ENCODE assay signal across 8 cellular contexts in the genomic region with DNA sequence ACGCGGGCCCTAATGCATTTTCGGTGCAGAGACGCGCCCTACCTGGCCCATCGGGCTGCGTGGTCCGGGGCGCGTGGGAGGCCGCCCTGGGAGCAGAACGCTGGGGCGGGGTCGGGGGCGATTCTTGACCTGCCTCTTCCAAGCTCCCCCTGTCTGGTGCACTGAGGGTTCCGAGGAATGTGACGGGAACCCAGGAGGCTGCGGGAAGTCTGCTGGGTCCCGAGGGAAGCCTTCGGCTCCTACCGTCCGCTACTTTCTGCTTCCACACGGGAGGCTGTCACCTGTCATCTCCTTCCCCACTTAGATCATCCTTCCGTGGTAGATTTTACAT. TPM values are rescaled to one million over a fixed set of nuclear protein-coding genes. Genes with fewer than 3 reads are reported as not detected.
A peak's percentile ranks its signal among the peaks of the same experiment; 100 is the strongest.
DNase-seq lines count a peak whose midpoint lies in the region; TF ChIP-seq lines count a peak whose summit lies in the region.

No MANE protein-coding gene starts in this region.

- peaks cover 33% of the 10 kb centered on the region for H3K79me2 ChIP-seq in hepatocyte

- peak overlapping the region; percentile 94 for H3K4me3 ChIP-seq in HEK293 (ENCODE audit: low read depth, low read length)
- peak overlapping the region; percentile 46 for H3K4me3 ChIP-seq in hepatocyte
- H3K4me3 ChIP-seq in skin epidermis: peak overlapping the region; percentile 65 to 96 (median 87)

- peaks cover 4% of the 10 kb centered on the region; the same call in 1 of the 2 replicates for H3K4me1 ChIP-seq in HEK293 (ENCODE audit: control insufficient read depth, insufficient read depth, low read length)
- peaks cover 10% of the 10 kb centered on the region for H3K4me1 ChIP-seq in hepatocyte (ENCODE audit: insufficient read depth)

- H3K9me3 Mint-ChIP-seq in activated CD4-positive, alpha-beta memory T cell treated with anti-CD3 and anti-CD28 coated beads for 36 hours: no peaks in the 10 kb centered on the region

- POLR2A ChIA-PET in HEK293 (lab: Yijun Ruan, JAX): interaction anchor here (1.0 to 1.4 kb wide), 2 partner anchors 11 to 144 kb away, joined by 3 to 9 read pairs; partner anchors contain the start of gene KPNA3
- POLR2A ChIA-PET in activated CD4-positive, alpha-beta memory T cell treated with anti-CD3 and anti-CD28 coated beads for 36 hours (lab: Charles Lee): interaction anchor here (0.6 to 1.7 kb wide), 5 partner anchors 60 to 352 kb away, joined by 3 to 14 read pairs (median 4); partner anchors contain the start of genes KPNA3, RCBTB1 and TRIM13

- peaks cover 2% of the 10 kb centered on the region for H3K36me3 Mint-ChIP-seq in activated CD4-positive, alpha-beta memory T cell treated with anti-CD3 and anti-CD28 coated beads for 36 hours

- intact Hi-C loops in activated CD4-positive, alpha-beta memory T cell treated with anti-CD3 and anti-CD28 coated beads for 36 hours (cut with micrococcal nuclease): loop anchor here (1.0 to 5.0 kb wide), 9 partner anchors 60 to 1445 kb away; partner anchors contain the start of genes CAB39L, EBPL, SETDB2 and TRIM13

- DNase-seq in Ammon's horn (ENCODE audit: low spot score) (peak; percentile 13), hepatocyte (ENCODE audit: low spot score) (no peak), AG08396 (ENCODE audit: low spot score) (no peak), NCI-H524 treated with DMSO at 0.1 percent for 48 hours (lab: John Stamatoyannopoulos, UW) (no peak), COLO829 (ENCODE audit: low spot score) (no peak)
- no peak for DNase-seq in activated CD4-positive, alpha-beta memory T cell treated with anti-CD3 and anti-CD28 coated beads for 36 hours

- no peak overlapping the region for H3K27ac Mint-ChIP-seq in activated CD4-positive, alpha-beta memory T cell treated with anti-CD3 and anti-CD28 coated beads for 36 hours

- TF ChIP-seq CTCF in HEK293 (tag by site-specific recombination; IDR thresholded peaks at IDR 0.05): no peak
- TF ChIP-seq CTCF in hepatocyte (IDR thresholded peaks at IDR 0.05; ENCODE audit: poor library complexity): no peak

- H3K9me3 ChIP-seq in HEK293 (ENCODE audit: control insufficient read depth, insufficient read depth, low read depth, low read length) (no peaks in the 10 kb centered on the region), hepatocyte (ENCODE audit: low read depth) (no peaks in the 10 kb centered on the region)

- H3K27me3 ChIP-seq in hepatocyte: no peaks in the 10 kb centered on the region

- H3K36me3 ChIP-seq in HEK293 (ENCODE audit: control insufficient read depth in 2 of 2, insufficient read depth in 1 of 2, low read length in 2 of 2) (no peaks in the 10 kb centered on the region), hepatocyte (replicated peaks; ENCODE audit: insufficient read depth, low read depth) (no peaks in the 10 kb centered on the region)

- H4K20me1 ChIP-seq in hepatocyte (ENCODE audit: insufficient read depth, poor library complexity, severe bottlenecking): no peaks in the 10 kb centered on the region

- H2AFZ ChIP-seq in hepatocyte: peak overlapping the region; percentile 71

- H3K4me1 Mint-ChIP-seq in activated CD4-positive, alpha-beta memory T cell treated with anti-CD3 and anti-CD28 coated beads for 36 hours (ENCODE audit: low read depth): peaks cover 12% of the 10 kb centered on the region

- H3K4me3 Mint-ChIP-seq in activated CD4-positive, alpha-beta memory T cell treated with anti-CD3 and anti-CD28 coated beads for 36 hours: peak overlapping the region; percentile 92

- no peaks in the 10 kb centered on the region for H3K27me3 Mint-ChIP-seq in activated CD4-positive, alpha-beta memory T cell treated with anti-CD3 and anti-CD28 coated beads for 36 hours

- no peaks in the 10 kb centered on the region for H3K9me2 ChIP-seq in hepatocyte (replicated peaks; ENCODE audit: insufficient read depth)

- 3% methylated on average over 23 of the region's 24 CpGs for WGBS in hepatocyte (ENCODE audit: low lambda C conversion rate, missing lambda C conversion rate)

- no peak overlapping the region for H3K27ac ChIP-seq in HEK293 (ENCODE audit: extremely low read depth, low read depth, low read length)
- peak overlapping the region; percentile 67 for H3K27ac ChIP-seq in hepatocyte
- peak overlapping the region in 18 of 21 experiments; percentile 22 to 93 (median 86) for H3K27ac ChIP-seq in skin epidermis

- peak overlapping the region; percentile 93 for H3K4me2 ChIP-seq in hepatocyte

- CTCF ChIA-PET in HEK293 (lab: Yijun Ruan, JAX): interaction anchor here (0.8 to 1.4 kb wide), 6 partner anchors 9 to 285 kb away, joined by 3 to 7 read pairs (median 4); partner anchors contain the start of gene TRIM13
- CTCF ChIA-PET in activated CD4-positive, alpha-beta memory T cell treated with anti-CD3 and anti-CD28 coated beads for 36 hours (lab: Charles Lee): interaction anchor here (0.8 to 1.4 kb wide), 11 partner anchors 11 to 1133 kb away, joined by 3 to 12 read pairs (median 4); no protein-coding TSS in a partner anchor

TF ChIP-seq in HEK293, 187 proteins besides CTCF, POLR2A, EP300 and RAD21 (continues in another document):
- no peak for TF ChIP-seq KLF9 (tag by site-specific recombination; IDR thresholded peaks at IDR 0.05; ENCODE audit: low read depth)
- TF ChIP-seq, protein P1, sequence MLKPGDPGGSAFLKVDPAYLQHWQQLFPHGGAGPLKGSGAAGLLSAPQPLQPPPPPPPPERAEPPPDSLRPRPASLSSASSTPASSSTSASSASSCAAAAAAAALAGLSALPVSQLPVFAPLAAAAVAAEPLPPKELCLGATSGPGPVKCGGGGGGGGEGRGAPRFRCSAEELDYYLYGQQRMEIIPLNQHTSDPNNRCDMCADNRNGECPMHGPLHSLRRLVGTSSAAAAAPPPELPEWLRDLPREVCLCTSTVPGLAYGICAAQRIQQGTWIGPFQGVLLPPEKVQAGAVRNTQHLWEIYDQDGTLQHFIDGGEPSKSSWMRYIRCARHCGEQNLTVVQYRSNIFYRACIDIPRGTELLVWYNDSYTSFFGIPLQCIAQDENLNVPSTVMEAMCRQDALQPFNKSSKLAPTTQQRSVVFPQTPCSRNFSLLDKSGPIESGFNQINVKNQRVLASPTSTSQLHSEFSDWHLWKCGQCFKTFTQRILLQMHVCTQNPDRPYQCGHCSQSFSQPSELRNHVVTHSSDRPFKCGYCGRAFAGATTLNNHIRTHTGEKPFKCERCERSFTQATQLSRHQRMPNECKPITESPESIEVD (tag by site-specific recombination; IDR thresholded peaks at IDR 0.05): no peak
- no peak for TF ChIP-seq ZBTB7A (tag by site-specific recombination; IDR thresholded peaks at IDR 0.05; ENCODE audit: low read depth)
- peak; percentile 68 for TF ChIP-seq ZBTB20 (tag by site-specific recombination; IDR thresholded peaks at IDR 0.05)
- no peak for TF ChIP-seq ZNF394 (tag by site-specific recombination; IDR thresholded peaks at IDR 0.05; ENCODE audit: borderline replicate concordance)
- peak; percentile 75 for TF ChIP-seq ZNF449 (tag by site-specific recombination; IDR thresholded peaks at IDR 0.05)
- 0 out of 2 replicates have a peak, but pooled peaks have one; percentile 9 for TF ChIP-seq ZIC2 (tag by site-specific recombination; IDR thresholded peaks at IDR 0.05)

RNA-seq across cellular contexts. Expression of gene SPRYD7, which starts 0.8 kb away (rescaled TPM):
- 1 to 10 TPM; 4.9 to 5.4 TPM for total RNA-seq in activated CD4-positive, alpha-beta memory T cell treated with anti-CD3 and anti-CD28 coated beads for 36 hours
- total RNA-seq in hepatocyte: 10.3 and 12.1 TPM in 2 replicates
- polyA plus RNA-seq in hepatocyte: 15.9 and 16.6 TPM in 2 replicates

RNA-seq across cellular contexts. Expression of gene TRIM13, which starts 59.9 kb away (rescaled TPM):
- 10 to 100 TPM in 1 of 2 experiments, 1 to 10 TPM in 1; 9.8 to 11.6 TPM for total RNA-seq in activated CD4-positive, alpha-beta memory T cell treated with anti-CD3 and anti-CD28 coated beads for 36 hours
- total RNA-seq in hepatocyte: 18.1 and 22.2 TPM in 2 replicates
- polyA plus RNA-seq in hepatocyte: 24.0 and 24.4 TPM in 2 replicates
